8 cellular contexts compared by ENCODE assay signal in the genomic region with DNA sequence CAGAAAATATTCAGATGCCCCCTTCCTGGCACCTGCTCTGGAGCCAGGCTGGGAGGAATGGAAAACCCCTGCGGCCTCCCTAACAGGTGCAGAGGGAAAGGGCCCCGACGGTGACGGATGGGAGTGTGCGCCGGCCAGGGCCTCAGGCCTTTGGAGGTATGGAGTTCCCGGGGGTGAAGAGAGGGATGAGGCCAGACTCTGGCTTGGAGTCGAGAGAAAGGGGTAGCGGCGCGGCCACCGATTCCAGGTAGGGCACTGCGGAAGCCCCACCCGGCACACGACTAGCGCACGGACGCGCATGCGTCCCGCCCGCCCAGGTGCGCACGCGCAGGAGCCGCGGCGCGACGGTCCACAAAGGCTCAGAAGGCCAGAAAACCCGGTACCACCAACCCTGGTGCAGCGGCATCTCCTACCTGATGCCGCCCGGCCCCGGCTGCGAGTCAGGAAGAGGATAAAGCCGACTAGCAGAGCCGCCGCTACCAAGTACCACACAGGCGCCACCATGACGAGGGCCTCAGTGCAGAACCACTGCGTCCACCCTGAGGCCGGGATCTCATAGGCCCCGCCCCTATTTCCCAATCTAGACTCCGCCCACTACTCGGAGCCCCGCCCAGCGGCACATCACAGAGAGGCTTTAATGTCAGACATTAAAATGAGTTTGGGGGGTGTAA. TPM values are rescaled to one million over a fixed set of nuclear protein-coding genes. Genes with fewer than 3 reads are reported as not detected.
DNase-seq lines count a peak whose midpoint lies in the region; ATAC-seq and TF ChIP-seq lines count a peak whose summit lies in the region.

A gene (minus strand): TSS at position 559 of the 671 bp plus-strand sequence. CDS start 55 bp downstream, at position 504.

- H3K27me3 ChIP-seq in DND-41 (ENCODE audit: insufficient read depth, low read length, poor library complexity) (no peaks in the 10 kb centered on the region), neural cell (ENCODE audit: insufficient read depth, low read depth, low read length) (no peaks in the 10 kb centered on the region)

- H3K4me3 Mint-ChIP-seq in stimulated activated naive CD8-positive, alpha-beta T cell treated with anti-CD3 and anti-CD28 coated beads, Interleukin-15, amount 100 ng/mL, for 72 hours = peak within 1 kb of the TSS; percentile 99 to 100

- H3K4me2 ChIP-seq in DND-41 (ENCODE audit: insufficient read depth, low read length) (peak within 1 kb of the TSS; percentile 98), neural cell (ENCODE audit: low read length) (peak within 1 kb of the TSS; percentile 95)

- H3F3A ChIP-seq in neural cell (ENCODE audit: insufficient read depth, low read length, poor library complexity, severe bottlenecking) = no peaks in the 10 kb centered on the region

- peak within 1 kb of the TSS; percentile 91 for H3K27ac ChIP-seq in DND-41 (ENCODE audit: low read length)
- peak within 1 kb of the TSS; percentile 89 for H3K27ac ChIP-seq in neural cell (ENCODE audit: low read length)

- H3K79me2 ChIP-seq in DND-41 (ENCODE audit: insufficient read depth, low read length) = peaks cover 38% of the 10 kb centered on the region
- H3K79me2 ChIP-seq in neural cell (replicated peaks; ENCODE audit: insufficient read depth, low read length) = peaks cover 18% of the 10 kb centered on the region

- H3K4me1 Mint-ChIP-seq in stimulated activated naive CD8-positive, alpha-beta T cell treated with anti-CD3 and anti-CD28 coated beads, Interleukin-15, amount 100 ng/mL, for 72 hours = peaks cover 45% of the 10 kb centered on the region

- H3K27ac Mint-ChIP-seq in stimulated activated naive CD8-positive, alpha-beta T cell treated with anti-CD3 and anti-CD28 coated beads, Interleukin-15, amount 100 ng/mL, for 72 hours = peak within 1 kb of the TSS; percentile 99

- H3K36me3 ChIP-seq in DND-41 (ENCODE audit: insufficient read depth, low read length) = peaks cover 35% of the 10 kb centered on the region
- no peaks in the 10 kb centered on the region for H3K36me3 ChIP-seq in neural cell (ENCODE audit: insufficient read depth, low read length)

- ATAC-seq in DND-41 (ENCODE audit: insufficient read depth, low read depth) (peak; percentile 82), GM21825 (IDR thresholded peaks at IDR 0.05; ENCODE audit: unreplicated experiment) (peak; percentile 80)
- peak; percentile 86 for ATAC-seq in stimulated activated naive CD8-positive, alpha-beta T cell treated with anti-CD3 and anti-CD28 coated beads, Interleukin-15, amount 100 ng/mL, for 72 hours

- TF ChIP-seq EP300 in neural cell (conservative IDR thresholded peaks at IDR 0.05; ENCODE audit: poor library complexity, severe bottlenecking) = peak; percentile 43

- no peaks in the 10 kb centered on the region for H3K27me3 Mint-ChIP-seq in stimulated activated naive CD8-positive, alpha-beta T cell treated with anti-CD3 and anti-CD28 coated beads, Interleukin-15, amount 100 ng/mL, for 72 hours

- no peaks in the 10 kb centered on the region for H3K9me3 Mint-ChIP-seq in stimulated activated naive CD8-positive, alpha-beta T cell treated with anti-CD3 and anti-CD28 coated beads, Interleukin-15, amount 100 ng/mL, for 72 hours

- TF ChIP-seq RAD21 in neural cell (conservative IDR thresholded peaks at IDR 0.05) = no peak

- H3K4me3 ChIP-seq in DND-41 (ENCODE audit: low read depth in 1 of 2, low read length in 2 of 2) (peak within 1 kb of the TSS; percentile 81), fibroblast of the aortic adventitia (ENCODE audit: low read depth, low read length) (peak within 1 kb of the TSS; percentile 79), neural cell (ENCODE audit: low read length) (peak within 1 kb of the TSS; percentile 81)

- no peaks in the 10 kb centered on the region for H3K9me2 ChIP-seq in neural cell (ENCODE audit: insufficient read depth, low read length)

- DNase-seq in DND-41 (peak; percentile 92), Kasumi-1 (lab: John Stamatoyannopoulos, UW) (peak; percentile 78 to 83), SHP77 (lab: John Stamatoyannopoulos, UW) (peak; percentile 76 to 82), fibroblast of the aortic adventitia (ENCODE audit: low read depth) (peak; percentile 79)
- DNase-seq in activated effector memory CD4-positive, alpha-beta T cell treated with Interleukin-2 at 50 U/mL for 16 hours = peak; percentile 86
- peak; percentile 90 to 93 for DNase-seq in stimulated activated naive CD8-positive, alpha-beta T cell treated with anti-CD3 and anti-CD28 coated beads, Interleukin-15, amount 100 ng/mL, for 72 hours

- no peaks in the 10 kb centered on the region for H3K9me3 ChIP-seq in DND-41 (ENCODE audit: insufficient read depth, low read length, severe bottlenecking)
- H3K9me3 ChIP-seq in neural cell (ENCODE audit: low read length) = no peaks in the 10 kb centered on the region

- peak within 1 kb of the TSS; percentile 91 for H3K9ac ChIP-seq in DND-41 (ENCODE audit: low read depth, low read length)
- H3K9ac ChIP-seq in neural cell (ENCODE audit: low read length) = peak within 1 kb of the TSS; percentile 86

- peaks cover 38% of the 10 kb centered on the region for H3K4me1 ChIP-seq in DND-41 (ENCODE audit: insufficient read depth, low read length)

- peak within 1 kb of the TSS; percentile 96 for H2AFZ ChIP-seq in DND-41 (ENCODE audit: low read depth, low read length)
- H2AFZ ChIP-seq in neural cell (ENCODE audit: low read depth, low read length) = peak within 1 kb of the TSS; percentile 98

- H4K20me1 ChIP-seq in DND-41 (ENCODE audit: insufficient read depth, low read length) = 0 out of 2 replicates have a peak, but pooled peaks cover 6% of the 10 kb centered on the region
- no peaks in the 10 kb centered on the region for H4K20me1 ChIP-seq in neural cell (ENCODE audit: insufficient read depth)

- TF ChIP-seq CTCF in DND-41 (IDR thresholded peaks at IDR 0.05; ENCODE audit: borderline replicate concordance, extremely low read depth, low read length, poor library complexity, severe bottlenecking) (peak; percentile 5), fibroblast of the aortic adventitia (IDR thresholded peaks at IDR 0.05; ENCODE audit: insufficient read depth, low read length) (no peak), neural cell (IDR thresholded peaks at IDR 0.05; ENCODE audit: poor library complexity, severe bottlenecking) (no peak)

TF ChIP-seq in neural cell, 6 proteins besides CTCF, POLR2A, EP300 and RAD21:
- TF ChIP-seq POLR2AphosphoS5 (IDR thresholded peaks at IDR 0.05) = peak; percentile 82
- TF ChIP-seq EZH2 (IDR thresholded peaks at IDR 0.05; ENCODE audit: borderline replicate concordance, insufficient read depth, low read length, poor library complexity, severe bottlenecking) = no peak
- TF ChIP-seq, protein P1, sequence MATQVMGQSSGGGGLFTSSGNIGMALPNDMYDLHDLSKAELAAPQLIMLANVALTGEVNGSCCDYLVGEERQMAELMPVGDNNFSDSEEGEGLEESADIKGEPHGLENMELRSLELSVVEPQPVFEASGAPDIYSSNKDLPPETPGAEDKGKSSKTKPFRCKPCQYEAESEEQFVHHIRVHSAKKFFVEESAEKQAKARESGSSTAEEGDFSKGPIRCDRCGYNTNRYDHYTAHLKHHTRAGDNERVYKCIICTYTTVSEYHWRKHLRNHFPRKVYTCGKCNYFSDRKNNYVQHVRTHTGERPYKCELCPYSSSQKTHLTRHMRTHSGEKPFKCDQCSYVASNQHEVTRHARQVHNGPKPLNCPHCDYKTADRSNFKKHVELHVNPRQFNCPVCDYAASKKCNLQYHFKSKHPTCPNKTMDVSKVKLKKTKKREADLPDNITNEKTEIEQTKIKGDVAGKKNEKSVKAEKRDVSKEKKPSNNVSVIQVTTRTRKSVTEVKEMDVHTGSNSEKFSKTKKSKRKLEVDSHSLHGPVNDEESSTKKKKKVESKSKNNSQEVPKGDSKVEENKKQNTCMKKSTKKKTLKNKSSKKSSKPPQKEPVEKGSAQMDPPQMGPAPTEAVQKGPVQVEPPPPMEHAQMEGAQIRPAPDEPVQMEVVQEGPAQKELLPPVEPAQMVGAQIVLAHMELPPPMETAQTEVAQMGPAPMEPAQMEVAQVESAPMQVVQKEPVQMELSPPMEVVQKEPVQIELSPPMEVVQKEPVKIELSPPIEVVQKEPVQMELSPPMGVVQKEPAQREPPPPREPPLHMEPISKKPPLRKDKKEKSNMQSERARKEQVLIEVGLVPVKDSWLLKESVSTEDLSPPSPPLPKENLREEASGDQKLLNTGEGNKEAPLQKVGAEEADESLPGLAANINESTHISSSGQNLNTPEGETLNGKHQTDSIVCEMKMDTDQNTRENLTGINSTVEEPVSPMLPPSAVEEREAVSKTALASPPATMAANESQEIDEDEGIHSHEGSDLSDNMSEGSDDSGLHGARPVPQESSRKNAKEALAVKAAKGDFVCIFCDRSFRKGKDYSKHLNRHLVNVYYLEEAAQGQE (IDR thresholded peaks at IDR 0.05; ENCODE audit: borderline replicate concordance) = peak; percentile 79
- TF ChIP-seq MXI1 (conservative IDR thresholded peaks at IDR 0.05; ENCODE audit: poor library complexity, severe bottlenecking) = peak; percentile 80
TF ChIP-seq in neural cell: peak in this region for 3.

RNA-seq across cellular contexts. Expression of the gene that starts here (rescaled TPM):
- total RNA-seq in fibroblast of the aortic adventitia (ENCODE audit: low replicate concordance) = 24.9 and 64.0 TPM in 2 replicates
- 67.6 and 77.8 TPM in 2 replicates for polyA plus RNA-seq in neural cell
- 43.8 and 44.9 TPM in 2 replicates for polyA minus RNA-seq in neural cell

Comparison
In these comparisons a context has a peak if more than half of its experiments do, and no peak if none do; other contexts are left out.
1. Peak in every context shown above with its lines: DNase-seq, ATAC-seq, H3K4me3 ChIP-seq and H3K27ac ChIP-seq.